9 cellular contexts compared by ENCODE assay signal in the genomic region with DNA sequence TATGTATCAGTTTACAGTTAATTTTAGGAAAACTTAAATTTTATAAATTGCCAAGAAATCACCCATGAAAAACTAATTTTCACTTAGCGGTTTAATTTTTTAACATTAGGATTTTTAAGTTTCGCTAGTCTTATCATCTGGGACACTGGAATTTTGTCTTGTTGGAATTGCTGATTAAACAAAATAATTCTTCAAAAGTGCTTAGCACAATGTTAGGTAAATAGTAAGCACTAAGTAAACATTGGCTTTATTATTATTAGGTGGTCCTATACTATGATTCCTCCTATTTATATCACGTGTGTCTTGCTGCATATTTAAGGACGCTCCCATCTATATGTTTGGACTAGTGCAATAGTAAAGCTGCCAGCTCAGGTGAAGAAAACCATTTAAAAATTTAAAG. TPM values are rescaled to one million over a fixed set of nuclear protein-coding genes. Genes with fewer than 3 reads are reported as not detected.
DNase-seq lines count a peak whose midpoint lies in the region; ATAC-seq, FAIRE-seq and TF ChIP-seq lines count a peak whose summit lies in the region.
"Had no signal": no experiment of that assay in that cellular context is flagged by ENCODE, and none has a peak within 500 bp of the region (broad histone marks: within the 10 kb centered on the region; RNA-seq: fewer than 3 reads in every experiment).

No MANE protein-coding gene starts in this region.

- dilution Hi-C loops in keratinocyte (cut with MboI; ENCODE audit: extremely low pct_ligation_motif_present, low sequenced_read_pairs), result no loop called here

- H3K9ac ChIP-seq in keratinocyte (ENCODE audit: control insufficient read depth, extremely low read depth, insufficient read depth, low read length), result no peak overlapping the region

- H4K20me1 ChIP-seq in DOHH2 (ENCODE audit: control insufficient read depth, insufficient read depth, low read depth, low read length) (no peaks in the 10 kb centered on the region), OCI-LY7 (ENCODE audit: insufficient read depth, low read length) (no peaks in the 10 kb centered on the region), keratinocyte (ENCODE audit: control insufficient read depth, extremely low read depth, insufficient read depth, low read length) (no peaks in the 10 kb centered on the region)

- peak overlapping the region; percentile 97 for H3K27ac ChIP-seq in DOHH2 (ENCODE audit: low read depth, low read length)
- H3K27ac ChIP-seq in OCI-LY7 (ENCODE audit: low read depth, low read length, poor library complexity, severe bottlenecking), result peak overlapping the region; percentile 92
- peak overlapping the region; percentile 28 for H3K27ac ChIP-seq in keratinocyte (ENCODE audit: control insufficient read depth, insufficient read depth, low read length)
- H3K27ac ChIP-seq in SJCRH30, result no peak overlapping the region

- ATAC-seq in GM21576 (IDR thresholded peaks at IDR 0.05; ENCODE audit: unreplicated experiment), result peak; percentile 8

- H3K4me3 ChIP-seq in DOHH2 (ENCODE audit: low read length) (peak overlapping the region; percentile 49), OCI-LY7 (ENCODE audit: low read depth, low read length, poor library complexity, severe bottlenecking) (peak overlapping the region; percentile 48), keratinocyte (ENCODE audit: control insufficient read depth in 2 of 3, extremely low read depth in 1 of 3, insufficient read depth in 2 of 3, low read depth in 1 of 3, low read length in 3 of 3) (no peak overlapping the region), SJCRH30 (no peak overlapping the region)

- BruUV-seq in OCI-LY7 (replicated peaks; lab: Mats Ljungman, UMichigan), result no TSS peak

- peaks cover 67% of the 10 kb centered on the region for H3K4me1 ChIP-seq in DOHH2 (ENCODE audit: control insufficient read depth, low read length)
- peaks cover 58% of the 10 kb centered on the region for H3K4me1 ChIP-seq in OCI-LY7 (ENCODE audit: insufficient read depth, low read length, poor library complexity, severe bottlenecking)
- H3K4me1 ChIP-seq in keratinocyte (ENCODE audit: control insufficient read depth, extremely low read depth, insufficient read depth, low read length), result peaks cover 14% of the 10 kb centered on the region
- peaks cover 21% of the 10 kb centered on the region for H3K4me1 ChIP-seq in SJCRH30

- H3K27me3 ChIP-seq in DOHH2 (ENCODE audit: control insufficient read depth, low read length), result no peaks in the 10 kb centered on the region
- H3K27me3 ChIP-seq in keratinocyte (ENCODE audit: control insufficient read depth, extremely low read depth, insufficient read depth, low read length), result no peaks in the 10 kb centered on the region
- no peaks in the 10 kb centered on the region for H3K27me3 ChIP-seq in SJCRH30

- peaks cover 21% of the 10 kb centered on the region for H3F3A ChIP-seq in DOHH2 (ENCODE audit: control insufficient read depth, insufficient read depth)

- H3K9me2 ChIP-seq in DOHH2 (replicated peaks; ENCODE audit: control insufficient read depth, low read length), result no peaks in the 10 kb centered on the region
- H3K9me2 ChIP-seq in OCI-LY7 (ENCODE audit: insufficient read depth, low read length), result no peaks in the 10 kb centered on the region

- POLR2A ChIA-PET in OCI-LY7 (lab: Charles Lee), result interaction anchor here (0.8 to 1.8 kb wide), 6 partner anchors 10 to 96 kb away, joined by 3 to 8 read pairs (median 3); a partner anchor contains a TSS
- POLR2A ChIA-PET in GM10248 (lab: Yijun Ruan, JAX), result interaction anchor here (0.6 kb wide), 1 partner anchor 757 kb away, joined by 5 read pairs; no protein-coding TSS in a partner anchor

- H3K9me3 ChIP-seq in DOHH2 (ENCODE audit: control insufficient read depth, insufficient read depth, low read length) (no peaks in the 10 kb centered on the region), OCI-LY7 (ENCODE audit: low read length) (peaks cover 10% of the 10 kb centered on the region; the same call in 1 of the 2 replicates), keratinocyte (ENCODE audit: control insufficient read depth, low read depth, low read length) (no peaks in the 10 kb centered on the region), SJCRH30 (replicated peaks) (no peaks in the 10 kb centered on the region)

- TF ChIP-seq CTCF in DOHH2 (IDR thresholded peaks at IDR 0.05; ENCODE audit: low read depth, low read length, poor library complexity, severe bottlenecking), result no peak
- no peak for TF ChIP-seq CTCF in OCI-LY7 (conservative IDR thresholded peaks at IDR 0.05; ENCODE audit: low read length)
- no peak for TF ChIP-seq CTCF in keratinocyte (optimal IDR thresholded peaks at IDR 0.05 in 1 of 3, IDR thresholded peaks at IDR 0.05 in 1 of 3, conservative IDR thresholded peaks at IDR 0.05 in 1 of 3; ENCODE audit: extremely low read depth in 1 of 3, insufficient read depth in 2 of 3, low read length in 3 of 3)
- TF ChIP-seq CTCF in GM10248 (IDR thresholded peaks at IDR 0.05; ENCODE audit: control extremely low read depth, extremely low read depth, low read depth, missing control alignments), result no peak

- DNase-seq in OCI-LY7 (ENCODE audit: low spot score) (no peak), keratinocyte (ENCODE audit: low read depth, low spot score) (no peak), GM10248 (ENCODE audit: extremely low spot score) (no peak), mesenteric fat pad (ENCODE audit: low spot score) (no peak), pons (ENCODE audit: low spot score) (no peak), SJCRH30 (no peak)

- H2AFZ ChIP-seq in OCI-LY7 (ENCODE audit: low read length), result peak overlapping the region; percentile 68; the same call in 1 of the 2 replicates
- no peak overlapping the region for H2AFZ ChIP-seq in keratinocyte (ENCODE audit: control insufficient read depth, low read length)

- CTCF ChIA-PET in OCI-LY7 (lab: Charles Lee; ENCODE audit: unreplicated experiment) (interaction anchor here (0.9 kb wide), 1 partner anchor 18 kb away, joined by 4 read pairs; no protein-coding TSS in a partner anchor), GM10248 (lab: Yijun Ruan, JAX) (no interaction called here)

- H3K36me3 ChIP-seq in DOHH2 (ENCODE audit: control insufficient read depth, low read length) (peaks cover 3% of the 10 kb centered on the region; the same call in 1 of the 2 replicates), OCI-LY7 (ENCODE audit: insufficient read depth, low read length) (no peaks in the 10 kb centered on the region), keratinocyte (ENCODE audit: control insufficient read depth in 2 of 2, extremely low read depth in 1 of 2, insufficient read depth in 2 of 2, low read length in 2 of 2) (no peaks in the 10 kb centered on the region), SJCRH30 (no peaks in the 10 kb centered on the region)

- intact Hi-C loops in OCI-LY7 (cut with micrococcal nuclease; ENCODE audit: unreplicated experiment), result loop anchor here (1.0 to 5.0 kb wide), 4 partner anchors 21 to 369 kb away; a partner anchor contains a TSS

- FAIRE-seq in keratinocyte (lab: Jason Lieb, UNC), result no peak
- FAIRE-seq: small intestine had no signal

- no peaks in the 10 kb centered on the region for H3K79me2 ChIP-seq in DOHH2 (ENCODE audit: control insufficient read depth, low read length)
- no peaks in the 10 kb centered on the region for H3K79me2 ChIP-seq in OCI-LY7 (ENCODE audit: insufficient read depth, low read depth, low read length)
- no peaks in the 10 kb centered on the region for H3K79me2 ChIP-seq in keratinocyte (ENCODE audit: control insufficient read depth, insufficient read depth, low read length)

- no peaks in the 10 kb centered on the region for H3K9me1 ChIP-seq in keratinocyte (ENCODE audit: control insufficient read depth, extremely low read depth, insufficient read depth, low read length)

- H3K4me2 ChIP-seq in DOHH2 (ENCODE audit: low read length), result peak overlapping the region; percentile 69
- peak overlapping the region; percentile 71 for H3K4me2 ChIP-seq in OCI-LY7 (ENCODE audit: low read length)
- peak overlapping the region; percentile 9 for H3K4me2 ChIP-seq in keratinocyte (ENCODE audit: control insufficient read depth, extremely low read depth, insufficient read depth, low read depth, low read length)

RNA-seq across cellular contexts. Expression of a gene that starts 54.6 kb away (rescaled TPM):
- 10.7 and 12.4 TPM in 2 replicates for total RNA-seq in OCI-LY7 (2014; rRNA removed; shearing (Covaris generic))
- total RNA-seq in OCI-LY7 (2022) (17.5 and 19.1 TPM in 2 replicates), mesenteric fat pad (50.1 TPM)
- 10.3 to 19.4 TPM (median 11.9 TPM) in 3 replicates for polyA plus RNA-seq in keratinocyte
- polyA plus RNA-seq in keratinocyte (2011; ENCODE audit: low read depth), result 36.8 TPM
- polyA plus RNA-seq in keratinocyte (2011; cell fraction: cytosol; rRNA removed), result 6.5 and 14.4 TPM in 2 replicates
- polyA plus RNA-seq in keratinocyte (2011; cell fraction: nucleus; rRNA removed), result 18.7 and 27.0 TPM in 2 replicates
- polyA plus RNA-seq in keratinocyte (2012; ENCODE audit: low replicate concordance), result 8.9 and 12.2 TPM in 2 replicates
- 3.4 to 25.3 TPM (median 7.4 TPM) in 3 replicates for polyA minus RNA-seq in keratinocyte
- 6.1 TPM for polyA minus RNA-seq in keratinocyte (2011; cell fraction: cytosol; rRNA and poly(A)+ RNA removed)
- 27.2 and 60.7 TPM in 2 replicates for polyA minus RNA-seq in keratinocyte (2011; cell fraction: nucleus; rRNA and poly(A)+ RNA removed)
- total RNA-seq in SJCRH30 (2014; rRNA removed; shearing (Covaris generic)), result 44.4 and 66.7 TPM in 2 replicates

Comparison
In these comparisons a context has a peak if more than half of its experiments do, and no peak if none do; other contexts are left out.
1. H3K4me2 ChIP-seq: peak in every context shown above with its lines; median percentile 71 in OCI-LY7; 69 in DOHH2; 9 in keratinocyte.
2. H3K4me3 ChIP-seq: peak in DOHH2 (single experiment) and OCI-LY7 (single experiment); none in keratinocyte (0 of 3) and SJCRH30 (single experiment).